15 cellular contexts compared by ENCODE assay signal in the genomic region with DNA sequence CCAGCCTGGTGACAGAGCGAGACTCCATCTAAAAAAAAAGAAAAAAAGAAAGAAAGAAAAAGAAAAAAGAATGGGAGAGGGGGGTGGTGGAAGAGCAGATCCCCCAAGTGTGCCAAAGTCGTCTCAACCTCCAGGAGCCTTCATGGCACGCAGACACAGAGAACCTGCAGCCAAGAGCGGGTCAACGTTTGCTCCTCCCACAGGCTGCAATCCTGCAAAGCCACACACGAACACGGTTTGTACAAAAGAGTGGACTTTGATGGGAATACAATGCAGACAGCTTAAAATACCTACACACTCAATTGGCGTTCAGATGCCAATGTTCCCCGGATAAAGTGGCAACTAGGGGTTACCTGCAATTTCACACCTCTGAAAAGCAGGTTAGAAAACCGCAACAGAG. TPM values are rescaled to one million over a fixed set of nuclear protein-coding genes. Genes with fewer than 3 reads are reported as not detected.
DNase-seq lines count a peak whose midpoint lies in the region; ATAC-seq and TF ChIP-seq lines count a peak whose summit lies in the region.
"Had no signal": no experiment of that assay in that cellular context is flagged by ENCODE, and none has a peak within 500 bp of the region (broad histone marks: within the 10 kb centered on the region; RNA-seq: fewer than 3 reads in every experiment).

No MANE protein-coding gene starts in this region.

- H3K4me1 Mint-ChIP-seq in GM23338 (peaks cover 46% of the 10 kb centered on the region), endodermal cell (peaks cover 10% of the 10 kb centered on the region)

- TF ChIP-seq CTCF in GM23338 (conservative IDR thresholded peaks at IDR 0.05; ENCODE audit: low read depth in 2 of 2): no peak
- TF ChIP-seq CTCF in IMR-90 (conservative IDR thresholded peaks at IDR 0.05; ENCODE audit: low read depth, low read length): no peak
- TF ChIP-seq CTCF in endodermal cell (conservative IDR thresholded peaks at IDR 0.05): no peak
- TF ChIP-seq CTCF in gastrocnemius medialis (IDR thresholded peaks at IDR 0.05 in 4 of 5, conservative IDR thresholded peaks at IDR 0.05 in 1 of 5): no peak

- H2BK120ac ChIP-seq in IMR-90 (ENCODE audit: low read depth, low read length): no peak overlapping the region
- H2BK120ac ChIP-seq in neuronal stem cell (ENCODE audit: low read depth, low read length): no peak overlapping the region

- ATAC-seq in GM23338 (no peak; the same call in 2 of the 3 replicates), IMR-90 (ENCODE audit: low read depth) (no peak), gastrocnemius medialis (no peak)

- H3K18ac ChIP-seq in IMR-90 (ENCODE audit: low read depth, low read length) (no peak overlapping the region), neuronal stem cell (ENCODE audit: low read length) (peak overlapping the region; percentile 69)

- H3K27me3 ChIP-seq in GM23338 (ENCODE audit: insufficient read depth): no peaks in the 10 kb centered on the region
- H3K27me3 ChIP-seq in IMR-90 (ENCODE audit: control insufficient read depth, insufficient read depth, low read length): no peaks in the 10 kb centered on the region
- no peaks in the 10 kb centered on the region for H3K27me3 ChIP-seq in endodermal cell (ENCODE audit: control insufficient read depth, insufficient read depth, low read length, poor library complexity, severe bottlenecking)
- no peaks in the 10 kb centered on the region for H3K27me3 ChIP-seq in neuronal stem cell (ENCODE audit: control insufficient read depth in 3 of 3, insufficient read depth in 3 of 3, low read depth in 1 of 3, low read length in 3 of 3)
- H3K27me3 ChIP-seq in gastrocnemius medialis: no peaks in the 10 kb centered on the region

- BruUV-seq in IMR-90 (replicated peaks; lab: Mats Ljungman, UMichigan): no TSS peak

- H3K4me2 ChIP-seq in GM23338: no peak overlapping the region
- no peak overlapping the region for H3K4me2 ChIP-seq in IMR-90 (ENCODE audit: low read depth, low read length)
- H3K4me2 ChIP-seq in neuronal stem cell (ENCODE audit: insufficient read depth, low read length, poor library complexity, severe bottlenecking): no peak overlapping the region
- H3K4me2 ChIP-seq: A549 had no signal

- H3K23ac ChIP-seq in IMR-90 (ENCODE audit: low read depth, low read length): no peak overlapping the region
- H3K23ac ChIP-seq in neuronal stem cell (ENCODE audit: low read depth, low read length, poor library complexity): no peak overlapping the region

- CTCF ChIA-PET in IMR-90 (lab: Yijun Ruan, JAX): interaction anchor here (0.5 to 1.4 kb wide), 2 partner anchors 9 to 15 kb away, joined by 3 to 5 read pairs; no protein-coding TSS in a partner anchor

- no peak overlapping the region for H2BK12ac ChIP-seq in neuronal stem cell (ENCODE audit: low read length)

- H3K4me3 ChIP-seq in GM23338 (no peak overlapping the region), IMR-90 (ENCODE audit: insufficient read depth, low read depth, low read length) (no peak overlapping the region), endodermal cell (ENCODE audit: low read length) (no peak overlapping the region), neuronal stem cell (ENCODE audit: low read length in 2 of 2) (no peak overlapping the region), gastrocnemius medialis (no peak overlapping the region)
- H3K4me3 ChIP-seq: A549 had no signal

- H3K9me3 ChIP-seq in IMR-90 (ENCODE audit: control insufficient read depth, insufficient read depth, low read length): no peaks in the 10 kb centered on the region
- H3K9me3 ChIP-seq in endodermal cell (ENCODE audit: control insufficient read depth, low read length): no peaks in the 10 kb centered on the region
- no peaks in the 10 kb centered on the region for H3K9me3 ChIP-seq in neuronal stem cell (replicated peaks in 1 of 2; ENCODE audit: control insufficient read depth in 2 of 2, insufficient read depth in 1 of 2, low read depth in 1 of 2, low read length in 2 of 2)
- H3K9me3 ChIP-seq in gastrocnemius medialis: no peaks in the 10 kb centered on the region
- H3K9me3 ChIP-seq: A549 had no signal

- H2BK20ac ChIP-seq in IMR-90 (ENCODE audit: low read depth, low read length): no peak overlapping the region

- H2AFZ ChIP-seq in GM23338 (no peak overlapping the region), IMR-90 (replicated peaks; ENCODE audit: low read length, poor library complexity) (no peak overlapping the region), neuronal stem cell (ENCODE audit: low read length) (no peak overlapping the region)

- H2BK5ac ChIP-seq in IMR-90 (ENCODE audit: low read depth, low read length, poor library complexity, severe bottlenecking) (no peak overlapping the region), neuronal stem cell (ENCODE audit: low read length) (no peak overlapping the region)

- dilution Hi-C loops in IMR-90 (cut with HindIII; ENCODE audit: low sequenced_read_pairs, unreplicated experiment): no loop called here

- H3K36me3 Mint-ChIP-seq in GM23338 (ENCODE audit: low read depth) (no peaks in the 10 kb centered on the region; the same call in 2 of the 3 replicates), endodermal cell (ENCODE audit: low read depth) (no peaks in the 10 kb centered on the region)

- H3K27me3 Mint-ChIP-seq in GM23338 (ENCODE audit: insufficient read depth, low read depth, poor library complexity) (peaks cover 13% of the 10 kb centered on the region), endodermal cell (ENCODE audit: insufficient read depth) (no peaks in the 10 kb centered on the region)

- H3K56ac ChIP-seq in IMR-90 (ENCODE audit: extremely low read depth, insufficient read depth, low read length): no peak overlapping the region

- H3K9ac ChIP-seq in IMR-90 (ENCODE audit: low read depth, low read length) (no peak overlapping the region), endodermal cell (ENCODE audit: extremely low read depth, low read length, poor library complexity, severe bottlenecking) (no peak overlapping the region), neuronal stem cell (ENCODE audit: low read depth, low read length, poor library complexity) (no peak overlapping the region)

- intact Hi-C loops in IMR-90 (cut with micrococcal nuclease): no loop called here
- intact Hi-C loops in gastrocnemius medialis (cut with DNase I; ENCODE audit: low total_unique reads): no loop called here

- H3K27ac ChIP-seq in GM23338 (ENCODE audit: low read depth) (peak overlapping the region; percentile 43; the same call in 1 of the 2 replicates), IMR-90 (ENCODE audit: insufficient read depth, low read length) (no peak overlapping the region), endodermal cell (ENCODE audit: low read depth, low read length) (peak overlapping the region; percentile 69), neuronal stem cell (replicated peaks; ENCODE audit: low read length) (no peak overlapping the region), gastrocnemius medialis (peak overlapping the region in 2 of 4 donors; percentile 1 to 15)
- H3K27ac ChIP-seq: A549 had no signal

- peaks cover 13% of the 10 kb centered on the region; the same call in 1 of the 2 replicates for H4K20me1 ChIP-seq in GM23338 (replicated peaks; ENCODE audit: insufficient read depth)
- no peaks in the 10 kb centered on the region; the same call in 1 of the 2 replicates for H4K20me1 ChIP-seq in IMR-90 (ENCODE audit: insufficient read depth, low read length)

- peak overlapping the region; percentile 23 for H2AK9ac ChIP-seq in IMR-90 (replicated peaks; ENCODE audit: low read depth, low read length, poor library complexity)

- no peaks in the 10 kb centered on the region; the same call in 2 of the 3 replicates for H3K9me3 Mint-ChIP-seq in GM23338
- H3K9me3 Mint-ChIP-seq in endodermal cell: no peaks in the 10 kb centered on the region

- no peak overlapping the region for H3K4ac ChIP-seq in IMR-90 (ENCODE audit: low read depth, low read length)
- H3K4ac ChIP-seq in neuronal stem cell (ENCODE audit: low read length): no peak overlapping the region

- in situ Hi-C loops in IMR-90 (cut with MboI; ENCODE audit: low sequenced_read_pairs) (no loop called here), gastrocnemius medialis (cut with MboI; ENCODE audit: low sequenced_read_pairs in 4 of 4) (no loop called here)

- H3K79me1 ChIP-seq in IMR-90 (ENCODE audit: low read depth in 1 of 2, low read length in 2 of 2) (peaks cover 0 to 14% of the 10 kb centered on the region in 2 experiments; a peak in 3 of 4 replicates), neuronal stem cell (ENCODE audit: low read depth, low read length) (no peaks in the 10 kb centered on the region)

- DNase-seq in GM23338 (ENCODE audit: low spot score) (no peak), IMR-90 (no peak), endodermal cell (no peak), neuronal stem cell (ENCODE audit: low spot score) (no peak), GM19240 (ENCODE audit: insufficient read length, low spot score) (no peak), epidermal melanocyte (ENCODE audit: insufficient read length, low spot score) (no peak), gastrocnemius medialis (no peak)
- DNase-seq: C1 segment of cervical spinal cord, GDM1, Kasumi-1, MM.1S, NCI-H1105, NCI-H187 treated with DMSO at 0.1 percent for 48 hours, SHP77 had no signal

- H3K14ac ChIP-seq in IMR-90 (replicated peaks; ENCODE audit: low read depth, low read length) (no peak overlapping the region), neuronal stem cell (ENCODE audit: low read length) (no peak overlapping the region)

- peaks cover 14% of the 10 kb centered on the region for H3K9me1 ChIP-seq in IMR-90 (ENCODE audit: insufficient read depth, low read length)

- TF ChIP-seq POLR2A in IMR-90 (IDR thresholded peaks at IDR 0.05; ENCODE audit: low read depth, low read length) (no peak), gastrocnemius medialis (IDR thresholded peaks at IDR 0.05) (no peak)

- TF ChIP-seq RAD21 in IMR-90 (IDR thresholded peaks at IDR 0.05; ENCODE audit: low read length): no peak

- H4K91ac ChIP-seq in IMR-90 (ENCODE audit: insufficient read depth, low read depth, low read length): no peak overlapping the region
- H4K91ac ChIP-seq in neuronal stem cell (ENCODE audit: low read depth, low read length, poor library complexity): no peak overlapping the region

- H3K9me2 ChIP-seq in GM23338 (ENCODE audit: insufficient read depth): no peaks in the 10 kb centered on the region

- H2AK5ac ChIP-seq in IMR-90 (ENCODE audit: low read depth, low read length): no peak overlapping the region
- H2AK5ac ChIP-seq in neuronal stem cell (ENCODE audit: low read depth, low read length): no peak overlapping the region

- POLR2A ChIA-PET in IMR-90 (lab: Charles Lee; ENCODE audit: unreplicated experiment): no interaction called here

- H3K27ac Mint-ChIP-seq in GM23338: peak overlapping the region; percentile 87
- no peak overlapping the region for H3K27ac Mint-ChIP-seq in endodermal cell

- peaks cover 11% of the 10 kb centered on the region; the same call in 1 of the 2 replicates for H3F3A ChIP-seq in GM23338 (replicated peaks; ENCODE audit: low read depth)

- H2BK15ac ChIP-seq in IMR-90 (ENCODE audit: low read depth, low read length) (no peak overlapping the region), neuronal stem cell (ENCODE audit: low read length) (no peak overlapping the region)

- no peaks in the 10 kb centered on the region for H3K79me2 ChIP-seq in GM23338 (replicated peaks; ENCODE audit: insufficient read depth)

- no CpG with 5 or more reads among the region's 10 CpGs for WGBS in IMR-90 (ENCODE audit: extremely low coverage in 2 of 2, insufficient read length in 1 of 2), 2 experiments
- 93 to 94% methylated on average over 5 to 10 of the region's 10 CpGs for WGBS in endodermal cell (ENCODE audit: insufficient coverage in 1 of 2, insufficient read length in 1 of 2), 2 experiments
- WGBS in neuronal stem cell (ENCODE audit: extremely low coverage in 2 of 2, insufficient read length in 2 of 2, insufficient replicate concordance in 1 of 2), 2 donors: no CpG with 5 or more reads among the region's 10 CpGs

- H3K4me1 ChIP-seq in GM23338 (ENCODE audit: insufficient read depth): peaks cover 31% of the 10 kb centered on the region
- H3K4me1 ChIP-seq in IMR-90 (ENCODE audit: control insufficient read depth, insufficient read depth, low read length): peaks cover 9% of the 10 kb centered on the region
- no peaks in the 10 kb centered on the region for H3K4me1 ChIP-seq in endodermal cell (ENCODE audit: control insufficient read depth, insufficient read depth, low read length)
- peaks cover 26 to 27% of the 10 kb centered on the region in 2 donors for H3K4me1 ChIP-seq in neuronal stem cell (ENCODE audit: control insufficient read depth in 2 of 2, insufficient read depth in 1 of 2, low read depth in 1 of 2, low read length in 2 of 2)
- peaks cover 52 to 55% of the 10 kb centered on the region in 2 donors for H3K4me1 ChIP-seq in gastrocnemius medialis
- H3K4me1 ChIP-seq: A549 had no signal

- H4K8ac ChIP-seq in IMR-90 (ENCODE audit: low read depth in 2 of 2, low read length in 2 of 2) (no peak overlapping the region), neuronal stem cell (ENCODE audit: low read depth, low read length) (no peak overlapping the region)

- H3K4me3 Mint-ChIP-seq in GM23338 (no peak overlapping the region), endodermal cell (no peak overlapping the region)

- H3K36me3 ChIP-seq in GM23338 (ENCODE audit: insufficient read depth) (no peaks in the 10 kb centered on the region), IMR-90 (ENCODE audit: control insufficient read depth, insufficient read depth, low read length) (no peaks in the 10 kb centered on the region; the same call in 1 of the 2 replicates), endodermal cell (ENCODE audit: control insufficient read depth, insufficient read depth, low read length) (peaks cover 8% of the 10 kb centered on the region), neuronal stem cell (replicated peaks in 1 of 2; ENCODE audit: control insufficient read depth in 2 of 2, insufficient read depth in 2 of 2, low read length in 2 of 2) (peaks cover 2 to 12% of the 10 kb centered on the region in 2 donors), gastrocnemius medialis (peaks cover 0 to 20% of the 10 kb centered on the region in 2 donors)

- no peak overlapping the region for H4K5ac ChIP-seq in IMR-90 (ENCODE audit: low read depth, low read length)

RNA-seq across cellular contexts. Expression of gene ANKRD10, which starts 29.4 kb away (rescaled TPM):
- total RNA-seq in GM23338 (2014; rRNA removed; shearing (Covaris generic)): 224 and 250 TPM in 2 replicates
- polyA plus RNA-seq in GM23338 (2016; fragmentation: Nextera tagmentation; extraction: Ambion mirVana): 210 and 277 TPM in 2 replicates
- total RNA-seq in IMR-90 (2012; rRNA removed): 18.3 and 24.2 TPM in 2 replicates
- 24.2 and 31.1 TPM in 2 replicates for polyA plus RNA-seq in IMR-90 (2012; rRNA removed)
- polyA plus RNA-seq in IMR-90 (2012; cell fraction: cytosol; rRNA removed): 7.4 and 11.9 TPM in 2 replicates
- 105 and 271 TPM in 2 replicates for polyA plus RNA-seq in IMR-90 (2012; cell fraction: nucleus; rRNA removed; ENCODE audit: low replicate concordance)
- 100 to 1,000 TPM; 148 to 182 TPM for total RNA-seq in endodermal cell
- 145 TPM for polyA plus RNA-seq in endodermal cell (2013, experiment 1 of 2)
- 147 TPM for polyA plus RNA-seq in endodermal cell (2013, experiment 2 of 2)
- polyA plus RNA-seq in neuronal stem cell (2013, experiment 1 of 2): 91.9 TPM
- polyA plus RNA-seq in neuronal stem cell (2013, experiment 2 of 2): 92.3 TPM
- total RNA-seq in gastrocnemius medialis: 100 to 1,000 TPM; 145 to 381 (median 164) TPM

Comparison
In these comparisons a context has a peak if more than half of its experiments do, and no peak if none do; other contexts are left out.
1. H3K27ac ChIP-seq: peak in GM23338 (single experiment) and endodermal cell (single experiment); none in IMR-90 (single experiment) and neuronal stem cell (single experiment).